In the genomic region with DNA sequence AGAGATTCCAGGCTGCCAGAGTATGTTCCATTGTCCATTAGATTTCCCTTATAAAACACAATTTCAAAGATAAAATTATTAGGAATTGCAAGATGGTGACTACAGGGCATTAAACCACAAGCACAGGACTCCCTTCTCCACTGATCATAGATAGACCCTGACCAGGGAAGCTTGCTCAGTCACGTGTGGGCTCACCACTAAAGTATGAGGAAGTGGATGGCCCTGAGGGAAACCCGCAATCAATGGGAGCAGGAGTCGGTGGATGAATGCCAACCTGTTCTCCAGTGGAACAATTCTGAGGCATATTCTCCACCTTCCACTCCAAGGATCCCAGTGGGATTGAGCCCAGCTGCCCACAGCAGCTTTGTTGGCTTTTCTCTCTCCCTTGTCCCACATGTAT, we compare ENCODE assay signal across 15 cellular contexts.
A peak's percentile ranks its signal among the peaks of the same experiment; 100 is the strongest.
DNase-seq lines count a peak whose midpoint lies in the region; ATAC-seq, FAIRE-seq and TF ChIP-seq lines count a peak whose summit lies in the region.
"Had no signal": no experiment of that assay in that cellular context is flagged by ENCODE, and none has a peak within 500 bp of the region (broad histone marks: within the 10 kb centered on the region; RNA-seq: fewer than 3 reads in every experiment).

No MANE protein-coding gene starts in this region.

- intact Hi-C loops in mucosa of descending colon (cut with DNase I, micrococcal nuclease): no loop called here

- no peak overlapping the region for H3K27ac Mint-ChIP-seq in astrocyte (ENCODE audit: unreplicated experiment)
- no peak overlapping the region for H3K27ac Mint-ChIP-seq in activated naive CD8-positive, alpha-beta T cell treated with anti-CD3 and anti-CD28 coated beads for 36 hours
- H3K27ac Mint-ChIP-seq: CD4-positive, alpha-beta T cell; memory B cell; type B pancreatic cell had no signal

- H2AFZ ChIP-seq in astrocyte (ENCODE audit: low read depth, low read length): no peak overlapping the region

- no peaks in the 10 kb centered on the region for H4K20me1 ChIP-seq in astrocyte (ENCODE audit: insufficient read depth, low read length)

- TF ChIP-seq CTCF in astrocyte (IDR thresholded peaks at IDR 0.05; ENCODE audit: insufficient read depth, low read depth, low read length): no peak
- no peak for TF ChIP-seq CTCF in mucosa of descending colon (IDR thresholded peaks at IDR 0.05)

- no peak overlapping the region for H3K4me3 ChIP-seq in astrocyte (ENCODE audit: insufficient read depth, low read depth, low read length)
- no peak overlapping the region for H3K4me3 ChIP-seq in mucosa of descending colon
- H3K4me3 ChIP-seq: ascending aorta, dorsolateral prefrontal cortex, right lobe of liver had no signal

- peaks cover 16% of the 10 kb centered on the region for H3K27me3 Mint-ChIP-seq in astrocyte (ENCODE audit: low read depth, unreplicated experiment)
- no peaks in the 10 kb centered on the region for H3K27me3 Mint-ChIP-seq in activated naive CD8-positive, alpha-beta T cell treated with anti-CD3 and anti-CD28 coated beads for 36 hours
- H3K27me3 Mint-ChIP-seq: CD4-positive, alpha-beta T cell; type B pancreatic cell had no signal

- H3K36me3 ChIP-seq in astrocyte (ENCODE audit: insufficient read depth, low read length) (no peaks in the 10 kb centered on the region), mucosa of descending colon (ENCODE audit: low read depth) (no peaks in the 10 kb centered on the region)
- H3K36me3 ChIP-seq: ascending aorta, right lobe of liver had no signal

- H3K4me1 Mint-ChIP-seq in astrocyte (ENCODE audit: low read depth, unreplicated experiment): peaks cover 8% of the 10 kb centered on the region
- H3K4me1 Mint-ChIP-seq in activated naive CD8-positive, alpha-beta T cell treated with anti-CD3 and anti-CD28 coated beads for 36 hours: peaks cover 6% of the 10 kb centered on the region

- DNase-seq in H4 (ENCODE audit: low spot score) (peak; percentile 51), NCI-H2029 treated with DMSO at 0.1 percent for 48 hours (lab: John Stamatoyannopoulos, UW) (peak; percentile 2), astrocyte (ENCODE audit: low read depth) (peak; percentile 36), mucosa of descending colon (peak in 1 of 3 donors; percentile 8)
- DNase-seq in activated naive CD8-positive, alpha-beta T cell treated with anti-CD3 and anti-CD28 coated beads for 36 hours: no peak
- DNase-seq: activated CD8-positive, alpha-beta memory T cell treated with anti-CD3 and anti-CD28 coated beads for 24 hours; CD4-positive, alpha-beta T cell; dorsolateral prefrontal cortex; stimulated activated CD4-positive, alpha-beta T cell treated with anti-CD3 and anti-CD28 coated beads, Interleukin-4, amount 100 ng/mL, for 4 hours had no signal

- FAIRE-seq in astrocyte (lab: Jason Lieb, UNC): peak; percentile 63

- H3K4me1 ChIP-seq in astrocyte (ENCODE audit: insufficient read depth, low read length): peaks cover 4% of the 10 kb centered on the region
- H3K4me1 ChIP-seq in mucosa of descending colon (ENCODE audit: low read depth): no peaks in the 10 kb centered on the region
- H3K4me1 ChIP-seq: ascending aorta, right lobe of liver had no signal

- H3K27me3 ChIP-seq in astrocyte (ENCODE audit: insufficient read depth, low read length): no peaks in the 10 kb centered on the region
- H3K27me3 ChIP-seq: ascending aorta, right lobe of liver had no signal

- H3K4me3 Mint-ChIP-seq in astrocyte (ENCODE audit: unreplicated experiment): no peak overlapping the region
- no peak overlapping the region for H3K4me3 Mint-ChIP-seq in activated naive CD8-positive, alpha-beta T cell treated with anti-CD3 and anti-CD28 coated beads for 36 hours
- H3K4me3 Mint-ChIP-seq: CD4-positive, alpha-beta T cell; memory B cell; type B pancreatic cell had no signal

- no peak overlapping the region for H3K9ac ChIP-seq in astrocyte (ENCODE audit: low read length)

- H3K36me3 Mint-ChIP-seq in astrocyte (ENCODE audit: low read depth, unreplicated experiment): no peaks in the 10 kb centered on the region
- H3K36me3 Mint-ChIP-seq in activated naive CD8-positive, alpha-beta T cell treated with anti-CD3 and anti-CD28 coated beads for 36 hours: no peaks in the 10 kb centered on the region
- H3K36me3 Mint-ChIP-seq: memory B cell, type B pancreatic cell had no signal

- ATAC-seq in mucosa of descending colon (peak; percentile 32), HG02642 (IDR thresholded peaks at IDR 0.05; ENCODE audit: poor library complexity, unreplicated experiment) (no peak), GM21390 (IDR thresholded peaks at IDR 0.05; ENCODE audit: unreplicated experiment) (no peak)

- no peak overlapping the region for H3K4me2 ChIP-seq in astrocyte (ENCODE audit: low read length)

- no peak overlapping the region for H3K27ac ChIP-seq in astrocyte (ENCODE audit: low read depth, low read length)
- H3K27ac ChIP-seq: ascending aorta, dorsolateral prefrontal cortex, right lobe of liver had no signal

- peaks cover 2% of the 10 kb centered on the region for H3K9me3 Mint-ChIP-seq in astrocyte (ENCODE audit: unreplicated experiment)
- no peaks in the 10 kb centered on the region for H3K9me3 Mint-ChIP-seq in activated naive CD8-positive, alpha-beta T cell treated with anti-CD3 and anti-CD28 coated beads for 36 hours
- H3K9me3 Mint-ChIP-seq: CD4-positive, alpha-beta T cell; memory B cell had no signal

- H3K9me3 ChIP-seq in astrocyte (ENCODE audit: insufficient read depth, low read depth, low read length) (no peaks in the 10 kb centered on the region), mucosa of descending colon (no peaks in the 10 kb centered on the region)
- H3K9me3 ChIP-seq: ascending aorta, right lobe of liver had no signal

- H3K79me2 ChIP-seq in astrocyte (ENCODE audit: insufficient read depth, low read length): no peaks in the 10 kb centered on the region
